In the genomic region with DNA sequence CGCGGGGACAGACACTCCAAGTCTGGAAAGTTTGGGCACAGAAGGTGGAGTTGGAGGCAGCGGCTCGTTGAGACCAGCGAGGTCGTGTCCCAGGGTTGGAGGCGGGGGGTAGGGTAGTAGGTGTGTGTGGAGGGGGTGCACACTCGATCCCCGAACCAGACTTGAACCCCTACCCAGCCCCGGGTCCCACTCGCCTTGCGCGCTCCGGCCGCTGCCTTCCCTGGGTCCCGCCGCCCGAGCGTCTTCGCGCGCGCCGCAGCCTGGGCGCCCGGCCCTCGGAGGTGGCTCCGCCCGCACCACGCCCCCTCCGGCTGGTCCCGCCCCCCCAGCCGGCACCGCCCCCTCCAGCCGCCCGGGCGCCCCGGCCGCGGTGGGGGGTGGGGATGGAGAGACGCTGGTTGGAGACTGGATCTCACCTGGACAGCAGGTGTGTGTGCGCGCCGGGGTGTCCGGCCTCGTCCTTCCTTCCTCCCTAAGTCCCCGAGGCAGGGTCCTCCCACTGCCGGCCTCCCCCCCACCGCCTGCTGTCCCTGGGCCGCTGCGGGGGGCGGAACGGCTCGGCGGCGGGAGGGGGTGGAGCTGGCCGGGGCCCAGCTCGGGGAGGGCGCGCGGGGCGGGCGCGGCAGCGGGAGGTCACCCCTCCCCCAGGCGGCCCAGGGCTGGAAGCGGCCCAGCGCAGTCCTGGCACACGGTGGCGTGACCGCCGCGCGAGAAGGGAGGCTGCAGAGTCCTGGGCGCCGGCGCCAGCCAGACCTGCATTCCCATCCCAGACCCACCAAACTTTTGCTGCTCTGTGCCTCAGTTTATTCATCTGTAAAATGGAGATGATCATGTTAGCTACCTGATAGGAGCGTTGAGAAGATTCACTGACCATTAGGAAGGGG, we compare ENCODE assay signal across 1 cellular context.
TF ChIP-seq lines count a peak whose summit lies in the region.

A gene (minus strand): TSS at position 255 of the 884 bp plus-strand sequence. CDS start 3,034 bp downstream, outside the sequence.

TF ChIP-seq in HepG2, 621 proteins besides CTCF, POLR2A, EP300 and RAD21 (continued from another document and continues in another):
- TF ChIP-seq MXI1 (IDR thresholded peaks at IDR 0.05; ENCODE audit: borderline replicate concordance, low read depth, low read length) (peak; percentile 67; the same call in 1 of the 3 replicates), ZFX (CRISPR knock-in tag; IDR thresholded peaks at IDR 0.05; ENCODE audit: low read depth) (peak; percentile 72), EZH2 (conservative IDR thresholded peaks at IDR 0.05; ENCODE audit: low read depth, low read length) (no peak), ZSCAN21 (CRISPR knock-in tag; IDR thresholded peaks at IDR 0.05; ENCODE audit: borderline replicate concordance) (0 out of 2 replicates have a peak, but pooled peaks have one; percentile 36), ZNF616 (CRISPR knock-in tag; IDR thresholded peaks at IDR 0.05; ENCODE audit: low read depth) (0 out of 2 replicates have a peak, but pooled peaks have one; percentile 22), ZNF772 (CRISPR knock-in tag; IDR thresholded peaks at IDR 0.05) (no peak), CEBPB (IDR thresholded peaks at IDR 0.05; ENCODE audit: borderline replicate concordance, low read depth, low read length) (no peak), NCOR1 (IDR thresholded peaks at IDR 0.05; ENCODE audit: borderline replicate concordance, low read length) (peak; percentile 51; the same call in 1 of the 2 replicates), AGO2 (optimal IDR thresholded peaks at IDR 0.05; ENCODE audit: low read depth, low read length) (peak; percentile 37), TCF7L2 (IDR thresholded peaks at IDR 0.05; ENCODE audit: low read depth, low read length) (no peak), ZNF660 (CRISPR knock-in tag; IDR thresholded peaks at IDR 0.05; ENCODE audit: borderline replicate concordance, low read depth) (no peak), ZNF564 (CRISPR knock-in tag; IDR thresholded peaks at IDR 0.05) (no peak), MEIS1 (CRISPR knock-in tag; IDR thresholded peaks at IDR 0.05; ENCODE audit: borderline replicate concordance) (no peak), SAP130 (CRISPR knock-in tag; IDR thresholded peaks at IDR 0.05; ENCODE audit: low read depth) (peak; percentile 70), KDM5B (CRISPR knock-in tag; IDR thresholded peaks at IDR 0.05; ENCODE audit: borderline replicate concordance) (peak; percentile 56; the same call in 1 of the 2 replicates), SALL2 (CRISPR knock-in tag; IDR thresholded peaks at IDR 0.05) (peak; percentile 72), ZNF670 (CRISPR knock-in tag; IDR thresholded peaks at IDR 0.05; ENCODE audit: borderline replicate concordance) (no peak), SAFB2 (CRISPR knock-in tag; IDR thresholded peaks at IDR 0.05; ENCODE audit: borderline replicate concordance, low read depth) (peak; percentile 62; the same call in 1 of the 2 replicates), KLF12 (CRISPR knock-in tag; IDR thresholded peaks at IDR 0.05; ENCODE audit: borderline replicate concordance) (0 out of 2 replicates have a peak, but pooled peaks have one; percentile 45), RBFOX2 (IDR thresholded peaks at IDR 0.05; ENCODE audit: low read depth, low read length) (peak; percentile 54; the same call in 1 of the 2 replicates), FOXA3 (CRISPR knock-in tag; IDR thresholded peaks at IDR 0.05) (peak; percentile 38; the same call in 1 of the 2 replicates), ZEB1 (IDR thresholded peaks at IDR 0.05; ENCODE audit: insufficient replicate concordance, low read depth) (peak; percentile 96), ZNF225 (CRISPR knock-in tag; IDR thresholded peaks at IDR 0.05) (no peak), DR1 (CRISPR knock-in tag; IDR thresholded peaks at IDR 0.05) (no peak), NR2F6 (IDR thresholded peaks at IDR 0.05) (no peak), NR2F6 (CRISPR knock-in tag; IDR thresholded peaks at IDR 0.05) (peak; percentile 73), BORCS8-MEF2B (CRISPR knock-in tag; IDR thresholded peaks at IDR 0.05) (0 out of 2 replicates have a peak, but pooled peaks have one; percentile 39), SMAD3 (CRISPR knock-in tag; IDR thresholded peaks at IDR 0.05) (peak; percentile 17; the same call in 1 of the 2 replicates), CHD2 (IDR thresholded peaks at IDR 0.05; ENCODE audit: low read depth, low read length) (peak; percentile 42), ZNF746 (CRISPR knock-in tag; IDR thresholded peaks at IDR 0.05) (peak; percentile 43; the same call in 1 of the 2 replicates), CHD4 (IDR thresholded peaks at IDR 0.05; ENCODE audit: borderline replicate concordance, low read length) (peak; percentile 85; the same call in 1 of the 2 replicates), GABPB1 (CRISPR knock-in tag; IDR thresholded peaks at IDR 0.05) (peak; percentile 50; the same call in 1 of the 2 replicates), KLF6 (CRISPR knock-in tag; IDR thresholded peaks at IDR 0.05) (no peak), TEAD3 (CRISPR knock-in tag; optimal IDR thresholded peaks at IDR 0.05; ENCODE audit: borderline replicate concordance) (no peak)
- TF ChIP-seq, protein P1, sequence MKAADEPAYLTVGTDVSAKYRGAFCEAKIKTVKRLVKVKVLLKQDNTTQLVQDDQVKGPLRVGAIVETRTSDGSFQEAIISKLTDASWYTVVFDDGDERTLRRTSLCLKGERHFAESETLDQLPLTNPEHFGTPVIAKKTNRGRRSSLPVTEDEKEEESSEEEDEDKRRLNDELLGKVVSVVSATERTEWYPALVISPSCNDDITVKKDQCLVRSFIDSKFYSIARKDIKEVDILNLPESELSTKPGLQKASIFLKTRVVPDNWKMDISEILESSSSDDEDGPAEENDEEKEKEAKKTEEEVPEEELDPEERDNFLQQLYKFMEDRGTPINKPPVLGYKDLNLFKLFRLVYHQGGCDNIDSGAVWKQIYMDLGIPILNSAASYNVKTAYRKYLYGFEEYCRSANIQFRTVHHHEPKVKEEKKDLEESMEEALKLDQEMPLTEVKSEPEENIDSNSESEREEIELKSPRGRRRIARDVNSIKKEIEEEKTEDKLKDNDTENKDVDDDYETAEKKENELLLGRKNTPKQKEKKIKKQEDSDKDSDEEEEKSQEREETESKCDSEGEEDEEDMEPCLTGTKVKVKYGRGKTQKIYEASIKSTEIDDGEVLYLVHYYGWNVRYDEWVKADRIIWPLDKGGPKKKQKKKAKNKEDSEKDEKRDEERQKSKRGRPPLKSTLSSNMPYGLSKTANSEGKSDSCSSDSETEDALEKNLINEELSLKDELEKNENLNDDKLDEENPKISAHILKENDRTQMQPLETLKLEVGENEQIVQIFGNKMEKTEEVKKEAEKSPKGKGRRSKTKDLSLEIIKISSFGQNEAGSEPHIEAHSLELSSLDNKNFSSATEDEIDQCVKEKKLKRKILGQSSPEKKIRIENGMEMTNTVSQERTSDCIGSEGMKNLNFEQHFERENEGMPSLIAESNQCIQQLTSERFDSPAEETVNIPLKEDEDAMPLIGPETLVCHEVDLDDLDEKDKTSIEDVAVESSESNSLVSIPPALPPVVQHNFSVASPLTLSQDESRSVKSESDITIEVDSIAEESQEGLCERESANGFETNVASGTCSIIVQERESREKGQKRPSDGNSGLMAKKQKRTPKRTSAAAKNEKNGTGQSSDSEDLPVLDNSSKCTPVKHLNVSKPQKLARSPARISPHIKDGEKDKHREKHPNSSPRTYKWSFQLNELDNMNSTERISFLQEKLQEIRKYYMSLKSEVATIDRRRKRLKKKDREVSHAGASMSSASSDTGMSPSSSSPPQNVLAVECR (CRISPR knock-in tag; IDR thresholded peaks at IDR 0.05; ENCODE audit: borderline replicate concordance): peak; percentile 41; the same call in 1 of the 2 replicates
- TF ChIP-seq, protein P2, sequence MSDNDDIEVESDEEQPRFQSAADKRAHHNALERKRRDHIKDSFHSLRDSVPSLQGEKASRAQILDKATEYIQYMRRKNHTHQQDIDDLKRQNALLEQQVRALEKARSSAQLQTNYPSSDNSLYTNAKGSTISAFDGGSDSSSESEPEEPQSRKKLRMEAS (IDR thresholded peaks at IDR 0.05): peak; percentile 71
- TF ChIP-seq, protein P3, sequence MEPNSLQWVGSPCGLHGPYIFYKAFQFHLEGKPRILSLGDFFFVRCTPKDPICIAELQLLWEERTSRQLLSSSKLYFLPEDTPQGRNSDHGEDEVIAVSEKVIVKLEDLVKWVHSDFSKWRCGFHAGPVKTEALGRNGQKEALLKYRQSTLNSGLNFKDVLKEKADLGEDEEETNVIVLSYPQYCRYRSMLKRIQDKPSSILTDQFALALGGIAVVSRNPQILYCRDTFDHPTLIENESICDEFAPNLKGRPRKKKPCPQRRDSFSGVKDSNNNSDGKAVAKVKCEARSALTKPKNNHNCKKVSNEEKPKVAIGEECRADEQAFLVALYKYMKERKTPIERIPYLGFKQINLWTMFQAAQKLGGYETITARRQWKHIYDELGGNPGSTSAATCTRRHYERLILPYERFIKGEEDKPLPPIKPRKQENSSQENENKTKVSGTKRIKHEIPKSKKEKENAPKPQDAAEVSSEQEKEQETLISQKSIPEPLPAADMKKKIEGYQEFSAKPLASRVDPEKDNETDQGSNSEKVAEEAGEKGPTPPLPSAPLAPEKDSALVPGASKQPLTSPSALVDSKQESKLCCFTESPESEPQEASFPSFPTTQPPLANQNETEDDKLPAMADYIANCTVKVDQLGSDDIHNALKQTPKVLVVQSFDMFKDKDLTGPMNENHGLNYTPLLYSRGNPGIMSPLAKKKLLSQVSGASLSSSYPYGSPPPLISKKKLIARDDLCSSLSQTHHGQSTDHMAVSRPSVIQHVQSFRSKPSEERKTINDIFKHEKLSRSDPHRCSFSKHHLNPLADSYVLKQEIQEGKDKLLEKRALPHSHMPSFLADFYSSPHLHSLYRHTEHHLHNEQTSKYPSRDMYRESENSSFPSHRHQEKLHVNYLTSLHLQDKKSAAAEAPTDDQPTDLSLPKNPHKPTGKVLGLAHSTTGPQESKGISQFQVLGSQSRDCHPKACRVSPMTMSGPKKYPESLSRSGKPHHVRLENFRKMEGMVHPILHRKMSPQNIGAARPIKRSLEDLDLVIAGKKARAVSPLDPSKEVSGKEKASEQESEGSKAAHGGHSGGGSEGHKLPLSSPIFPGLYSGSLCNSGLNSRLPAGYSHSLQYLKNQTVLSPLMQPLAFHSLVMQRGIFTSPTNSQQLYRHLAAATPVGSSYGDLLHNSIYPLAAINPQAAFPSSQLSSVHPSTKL (CRISPR knock-in tag; IDR thresholded peaks at IDR 0.05): peak; percentile 33; the same call in 1 of the 2 replicates
- TF ChIP-seq, protein P4, sequence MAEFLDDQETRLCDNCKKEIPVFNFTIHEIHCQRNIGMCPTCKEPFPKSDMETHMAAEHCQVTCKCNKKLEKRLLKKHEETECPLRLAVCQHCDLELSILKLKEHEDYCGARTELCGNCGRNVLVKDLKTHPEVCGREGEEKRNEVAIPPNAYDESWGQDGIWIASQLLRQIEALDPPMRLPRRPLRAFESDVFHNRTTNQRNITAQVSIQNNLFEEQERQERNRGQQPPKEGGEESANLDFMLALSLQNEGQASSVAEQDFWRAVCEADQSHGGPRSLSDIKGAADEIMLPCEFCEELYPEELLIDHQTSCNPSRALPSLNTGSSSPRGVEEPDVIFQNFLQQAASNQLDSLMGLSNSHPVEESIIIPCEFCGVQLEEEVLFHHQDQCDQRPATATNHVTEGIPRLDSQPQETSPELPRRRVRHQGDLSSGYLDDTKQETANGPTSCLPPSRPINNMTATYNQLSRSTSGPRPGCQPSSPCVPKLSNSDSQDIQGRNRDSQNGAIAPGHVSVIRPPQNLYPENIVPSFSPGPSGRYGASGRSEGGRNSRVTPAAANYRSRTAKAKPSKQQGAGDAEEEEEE (CRISPR knock-in tag; IDR thresholded peaks at IDR 0.05; ENCODE audit: borderline replicate concordance): no peak
- TF ChIP-seq, protein P5, sequence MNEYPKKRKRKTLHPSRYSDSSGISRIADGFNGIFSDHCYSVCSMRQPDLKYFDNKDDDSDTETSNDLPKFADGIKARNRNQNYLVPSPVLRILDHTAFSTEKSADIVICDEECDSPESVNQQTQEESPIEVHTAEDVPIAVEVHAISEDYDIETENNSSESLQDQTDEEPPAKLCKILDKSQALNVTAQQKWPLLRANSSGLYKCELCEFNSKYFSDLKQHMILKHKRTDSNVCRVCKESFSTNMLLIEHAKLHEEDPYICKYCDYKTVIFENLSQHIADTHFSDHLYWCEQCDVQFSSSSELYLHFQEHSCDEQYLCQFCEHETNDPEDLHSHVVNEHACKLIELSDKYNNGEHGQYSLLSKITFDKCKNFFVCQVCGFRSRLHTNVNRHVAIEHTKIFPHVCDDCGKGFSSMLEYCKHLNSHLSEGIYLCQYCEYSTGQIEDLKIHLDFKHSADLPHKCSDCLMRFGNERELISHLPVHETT (CRISPR knock-in tag; conservative IDR thresholded peaks at IDR 0.05): peak; percentile 58; the same call in 1 of the 2 replicates
- TF ChIP-seq, protein P6, sequence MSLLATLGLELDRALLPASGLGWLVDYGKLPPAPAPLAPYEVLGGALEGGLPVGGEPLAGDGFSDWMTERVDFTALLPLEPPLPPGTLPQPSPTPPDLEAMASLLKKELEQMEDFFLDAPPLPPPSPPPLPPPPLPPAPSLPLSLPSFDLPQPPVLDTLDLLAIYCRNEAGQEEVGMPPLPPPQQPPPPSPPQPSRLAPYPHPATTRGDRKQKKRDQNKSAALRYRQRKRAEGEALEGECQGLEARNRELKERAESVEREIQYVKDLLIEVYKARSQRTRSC (CRISPR knock-in tag; IDR thresholded peaks at IDR 0.05; ENCODE audit: low read depth): no peak
- TF ChIP-seq, protein P7, sequence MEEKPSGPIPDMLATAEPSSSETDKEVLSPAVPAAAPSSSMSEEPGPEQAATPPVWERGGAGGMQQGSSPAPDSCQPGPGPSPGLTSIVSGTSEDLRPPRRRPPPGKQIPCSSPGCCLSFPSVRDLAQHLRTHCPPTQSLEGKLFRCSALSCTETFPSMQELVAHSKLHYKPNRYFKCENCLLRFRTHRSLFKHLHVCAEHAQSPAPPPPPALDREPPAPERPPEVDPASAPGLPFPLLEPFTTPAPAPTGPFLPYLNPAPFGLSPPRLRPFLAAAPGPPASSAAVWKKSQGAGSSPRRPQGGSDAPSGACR (CRISPR knock-in tag; IDR thresholded peaks at IDR 0.05): 0 out of 2 replicates have a peak, but pooled peaks have one; percentile 37
- TF ChIP-seq, protein P8, sequence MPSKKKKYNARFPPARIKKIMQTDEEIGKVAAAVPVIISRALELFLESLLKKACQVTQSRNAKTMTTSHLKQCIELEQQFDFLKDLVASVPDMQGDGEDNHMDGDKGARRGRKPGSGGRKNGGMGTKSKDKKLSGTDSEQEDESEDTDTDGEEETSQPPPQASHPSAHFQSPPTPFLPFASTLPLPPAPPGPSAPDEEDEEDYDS (CRISPR knock-in tag; IDR thresholded peaks at IDR 0.05): peak; percentile 9; the same call in 1 of the 2 replicates
- TF ChIP-seq, protein P9, sequence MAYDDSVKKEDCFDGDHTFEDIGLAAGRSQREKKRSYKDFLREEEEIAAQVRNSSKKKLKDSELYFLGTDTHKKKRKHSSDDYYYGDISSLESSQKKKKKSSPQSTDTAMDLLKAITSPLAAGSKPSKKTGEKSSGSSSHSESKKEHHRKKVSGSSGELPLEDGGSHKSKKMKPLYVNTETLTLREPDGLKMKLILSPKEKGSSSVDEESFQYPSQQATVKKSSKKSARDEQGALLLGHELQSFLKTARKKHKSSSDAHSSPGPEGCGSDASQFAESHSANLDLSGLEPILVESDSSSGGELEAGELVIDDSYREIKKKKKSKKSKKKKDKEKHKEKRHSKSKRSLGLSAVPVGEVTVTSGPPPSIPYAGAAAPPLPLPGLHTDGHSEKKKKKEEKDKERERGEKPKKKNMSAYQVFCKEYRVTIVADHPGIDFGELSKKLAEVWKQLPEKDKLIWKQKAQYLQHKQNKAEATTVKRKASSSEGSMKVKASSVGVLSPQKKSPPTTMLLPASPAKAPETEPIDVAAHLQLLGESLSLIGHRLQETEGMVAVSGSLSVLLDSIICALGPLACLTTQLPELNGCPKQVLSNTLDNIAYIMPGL (CRISPR knock-in tag; IDR thresholded peaks at IDR 0.05; ENCODE audit: borderline replicate concordance in 1 of 2, low read depth in 1 of 2): peak; percentile 33 to 51; a peak in 1 of 4 replicates
